9 cellular contexts compared by ENCODE assay signal in the genomic region with DNA sequence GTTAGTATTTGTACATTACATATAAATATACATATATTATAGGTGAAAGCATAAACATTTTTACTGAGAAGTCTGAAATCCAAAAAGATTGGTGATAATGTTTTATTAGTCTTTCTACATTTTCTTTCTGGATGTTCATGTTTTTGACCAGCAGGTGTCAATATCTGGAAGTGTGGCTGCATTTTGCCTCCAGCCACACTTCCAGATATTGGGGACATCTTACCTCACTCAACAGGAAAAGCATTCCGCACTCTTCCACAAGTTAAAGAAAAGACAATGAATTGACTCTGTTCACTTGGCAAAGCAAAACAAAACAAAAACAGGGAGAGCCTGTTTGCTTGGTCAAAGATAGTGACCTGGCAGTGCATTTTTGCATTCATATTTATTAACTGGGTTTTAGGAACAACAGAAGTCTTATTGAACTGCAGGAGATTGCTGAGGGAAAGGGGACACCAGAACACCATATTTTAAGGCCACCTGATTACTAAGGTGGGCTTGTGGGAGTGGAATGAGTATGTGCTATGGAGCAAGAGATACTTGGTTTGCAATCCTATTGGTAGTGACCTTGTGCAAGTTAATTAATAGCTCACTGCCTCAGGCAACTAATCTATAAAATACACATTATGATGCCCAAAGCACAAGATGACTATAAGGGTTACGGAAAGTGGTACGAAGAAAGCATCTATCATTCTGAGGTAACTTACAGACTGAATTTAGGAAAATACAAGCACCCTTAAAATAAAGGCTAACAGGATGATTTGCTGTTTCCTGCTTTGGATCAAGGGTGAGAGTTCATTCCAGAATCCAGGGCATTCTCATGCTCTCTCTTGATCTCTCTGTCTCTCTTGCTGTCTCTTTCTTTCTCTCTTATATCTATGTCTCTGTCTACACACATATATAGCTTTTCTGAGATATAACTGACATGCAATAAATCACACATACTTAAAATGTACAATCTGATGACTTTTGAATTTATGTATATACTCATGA.
A peak's percentile ranks its signal among the peaks of the same experiment; 100 is the strongest.
DNase-seq lines count a peak whose midpoint lies in the region; ATAC-seq and TF ChIP-seq lines count a peak whose summit lies in the region.
"Had no signal": no experiment of that assay in that cellular context is flagged by ENCODE, and none has a peak within 500 bp of the region (broad histone marks: within the 10 kb centered on the region; RNA-seq: fewer than 3 reads in every experiment).

No MANE protein-coding gene starts in this region.

- no peak for TF ChIP-seq POLR2A in prostate gland (IDR thresholded peaks at IDR 0.05)

- no peak overlapping the region for H3K27ac ChIP-seq in prostate gland

- H3K4me3 ChIP-seq in epithelial cell of esophagus (ENCODE audit: low read length) (no peak overlapping the region), prostate gland (no peak overlapping the region)

- no peaks in the 10 kb centered on the region for H3K27me3 ChIP-seq in prostate gland (replicated peaks; ENCODE audit: insufficient read depth)

- intact Hi-C loops in prostate gland (cut with DNase I) = no loop called here

- ATAC-seq in HG02870 (IDR thresholded peaks at IDR 0.05; ENCODE audit: unreplicated experiment) = no peak
- ATAC-seq in omental fat pad (ENCODE audit: low FRiP score) = no peak
- ATAC-seq in HG02571 (IDR thresholded peaks at IDR 0.05; ENCODE audit: unreplicated experiment) = no peak

- no peaks in the 10 kb centered on the region for H3K4me1 ChIP-seq in prostate gland (replicated peaks)

- peak; percentile 25 for TF ChIP-seq CTCF in GM10266 (IDR thresholded peaks at IDR 0.05; ENCODE audit: control insufficient read depth, insufficient read depth, low read depth, missing control alignments)
- TF ChIP-seq CTCF in epithelial cell of esophagus (IDR thresholded peaks at IDR 0.05; ENCODE audit: insufficient read depth, low read depth, low read length, missing control alignments) = peak; percentile 42
- peak in 3 of 4 experiments; percentile 31 to 47 (median 34) for TF ChIP-seq CTCF in prostate gland (IDR thresholded peaks at IDR 0.05)
- no peak for TF ChIP-seq CTCF in omental fat pad (IDR thresholded peaks at IDR 0.05)

- H3K9me3 ChIP-seq in prostate gland = no peaks in the 10 kb centered on the region

- no peak for DNase-seq in GM10266 (ENCODE audit: extremely low spot score)
- DNase-seq in NCI-H460 (ENCODE audit: extremely low read depth, low read depth) = peak; percentile 12
- DNase-seq in epithelial cell of esophagus (ENCODE audit: low read depth) = peak; percentile 50
- DNase-seq in prostate gland (ENCODE audit: low spot score) = no peak
- no peak for DNase-seq in NCI-H2227 treated with DMSO at 0.1 percent for 48 hours (lab: John Stamatoyannopoulos, UW)
- DNase-seq in omental fat pad (ENCODE audit: low spot score) = no peak
- DNase-seq: activated naive CD8-positive, alpha-beta T cell treated with anti-CD3 and anti-CD28 coated beads, Interleukin-2, amount 10 ng/mL, durations not matched to agents 7 days and 5 days had no signal

- WGBS in prostate gland = 75% methylated on average over 3 of the region's 3 CpGs

- no peaks in the 10 kb centered on the region for H3K36me3 ChIP-seq in prostate gland

Comparison
In these comparisons a context has a peak if more than half of its experiments do, and no peak if none do; other contexts are left out.
1. DNase-seq: peak in NCI-H460 (single experiment) and epithelial cell of esophagus (single experiment); none in GM10266 (single experiment), prostate gland (single experiment), NCI-H2227 treated with DMSO at 0.1 percent for 48 hours (single experiment) and omental fat pad (single experiment).
2. CTCF ChIP-seq: peak in GM10266 (single experiment), epithelial cell of esophagus (single experiment) and prostate gland (3 of 4); none in omental fat pad (0 of 3).